16 cellular contexts compared by ENCODE assay signal in genomic region chr15:43796566-43796965, GRCh38. TPM values are rescaled to one million over a fixed set of nuclear protein-coding genes. Genes with fewer than 3 reads are reported as not detected.
A peak's percentile ranks its signal among the peaks of the same experiment; 100 is the strongest.
DNase-seq lines count a peak whose midpoint lies in the region; ATAC-seq and TF ChIP-seq lines count a peak whose summit lies in the region.
"Had no signal": no experiment of that assay in that cellular context is flagged by ENCODE, and none has a peak within 500 bp of the region (broad histone marks: within the 10 kb centered on the region; RNA-seq: fewer than 3 reads in every experiment).

No MANE protein-coding gene starts in this region.

- 0 out of 2 replicates have a peak, but pooled peaks cover 4% of the 10 kb centered on the region for H4K20me1 ChIP-seq in DOHH2 (ENCODE audit: control insufficient read depth, insufficient read depth, low read depth, low read length)

- H3K36me3 ChIP-seq in DOHH2 (ENCODE audit: control insufficient read depth, low read length), result peaks cover 90% of the 10 kb centered on the region
- H3K36me3 ChIP-seq in colonic mucosa, result peaks cover 8% of the 10 kb centered on the region

- no peak overlapping the region for H3K4me3 Mint-ChIP-seq in activated CD8-positive, alpha-beta T cell treated with anti-CD3 and anti-CD28 coated beads for 36 hours
- no peak overlapping the region for H3K4me3 Mint-ChIP-seq in mesothelial cell of epicardium
- H3K4me3 Mint-ChIP-seq: B cell had no signal

- H3K27me3 ChIP-seq in DOHH2 (ENCODE audit: control insufficient read depth, low read length), result no peaks in the 10 kb centered on the region
- H3K27me3 ChIP-seq in colonic mucosa, result no peaks in the 10 kb centered on the region
- H3K27me3 ChIP-seq: pancreas, suprapubic skin had no signal

- peaks cover 56% of the 10 kb centered on the region for H3K79me2 ChIP-seq in DOHH2 (ENCODE audit: control insufficient read depth, low read length)

- peaks cover 3% of the 10 kb centered on the region for H3K9me3 Mint-ChIP-seq in activated CD8-positive, alpha-beta T cell treated with anti-CD3 and anti-CD28 coated beads for 36 hours
- no peaks in the 10 kb centered on the region for H3K9me3 Mint-ChIP-seq in mesothelial cell of epicardium

- peak overlapping the region; percentile 79; the same call in 1 of the 2 replicates for H3K4me2 ChIP-seq in DOHH2 (ENCODE audit: low read length)
- H3K4me2 ChIP-seq: KMS-11, SK-N-SH had no signal

- peak overlapping the region; percentile 41 for H3K27ac Mint-ChIP-seq in activated CD8-positive, alpha-beta T cell treated with anti-CD3 and anti-CD28 coated beads for 36 hours
- H3K27ac Mint-ChIP-seq in mesothelial cell of epicardium, result peak overlapping the region; percentile 32

- H3K9me2 ChIP-seq in DOHH2 (replicated peaks; ENCODE audit: control insufficient read depth, low read length), result no peaks in the 10 kb centered on the region
- H3K9me2 ChIP-seq: SK-N-SH had no signal

- DNase-seq in activated CD8-positive, alpha-beta T cell treated with anti-CD3 and anti-CD28 coated beads for 36 hours, result no peak
- DNase-seq in mesothelial cell of epicardium (ENCODE audit: low spot score in 2 of 2, unreplicated experiment in 2 of 2) (no peak), NCI-H128 (lab: John Stamatoyannopoulos, UW; ENCODE audit: unreplicated experiment) (no peak), colonic mucosa (no peak), 8988T (no peak)
- DNase-seq: DMS79 treated with DMSO at 0.1 percent for 48 hours, mesenchymal stem cell, NCI-H1417, pancreas, SK-N-SH had no signal

- H3F3A ChIP-seq in DOHH2 (ENCODE audit: control insufficient read depth, insufficient read depth), result peaks cover 63% of the 10 kb centered on the region

- H3K27ac ChIP-seq in 22Rv1 (peak overlapping the region; percentile 98), DOHH2 (ENCODE audit: low read depth, low read length) (peak overlapping the region; percentile 99), colonic mucosa (no peak overlapping the region)
- H3K27ac ChIP-seq: KMS-11, suprapubic skin had no signal

- H3K4me1 ChIP-seq in DOHH2 (ENCODE audit: control insufficient read depth, low read length), result peaks cover 77% of the 10 kb centered on the region
- peaks cover 32% of the 10 kb centered on the region for H3K4me1 ChIP-seq in colonic mucosa

- intact Hi-C loops in activated CD8-positive, alpha-beta T cell treated with anti-CD3 and anti-CD28 coated beads for 36 hours (cut with micrococcal nuclease), result no loop called here
- intact Hi-C loops in colonic mucosa (cut with DNase I), result loop anchor here (10.0 kb wide), 1 partner anchor 918 kb away; the partner anchor contains the start of genes B2M and PATL2

- H3K4me3 ChIP-seq in DOHH2 (ENCODE audit: low read length) (no peak overlapping the region), colonic mucosa (no peak overlapping the region)
- H3K4me3 ChIP-seq: pancreas, suprapubic skin had no signal

- POLR2A ChIA-PET in activated CD8-positive, alpha-beta T cell treated with anti-CD3 and anti-CD28 coated beads for 36 hours (lab: Charles Lee), result interaction anchor here (0.6 to 2.6 kb wide), 6 partner anchors 8 to 51 kb away, joined by 3 to 11 read pairs (median 3); partner anchors contain the start of genes ELL3, MFAP1, PDIA3 and WDR76

- TF ChIP-seq CTCF in 22Rv1 (IDR thresholded peaks at IDR 0.05) (no peak), DOHH2 (IDR thresholded peaks at IDR 0.05; ENCODE audit: low read depth, low read length, poor library complexity, severe bottlenecking) (no peak), mesothelial cell of epicardium (IDR thresholded peaks at IDR 0.05; ENCODE audit: unreplicated experiment) (no peak), colonic mucosa (IDR thresholded peaks at IDR 0.05) (no peak)
- no peak for TF ChIP-seq CTCF in activated CD8-positive, alpha-beta T cell treated with anti-CD3 and anti-CD28 coated beads for 36 hours (IDR thresholded peaks at IDR 0.05)

- H3K36me3 Mint-ChIP-seq in activated CD8-positive, alpha-beta T cell treated with anti-CD3 and anti-CD28 coated beads for 36 hours (ENCODE audit: low read depth), result peaks cover 80% of the 10 kb centered on the region
- peaks cover 30% of the 10 kb centered on the region for H3K36me3 Mint-ChIP-seq in mesothelial cell of epicardium

- no peak for ATAC-seq in activated CD8-positive, alpha-beta T cell treated with anti-CD3 and anti-CD28 coated beads for 36 hours
- no peak for ATAC-seq in HG03108 (IDR thresholded peaks at IDR 0.05; ENCODE audit: unreplicated experiment)
- ATAC-seq: pancreas had no signal

- peaks cover 62% of the 10 kb centered on the region for H3K4me1 Mint-ChIP-seq in activated CD8-positive, alpha-beta T cell treated with anti-CD3 and anti-CD28 coated beads for 36 hours (ENCODE audit: low read depth)
- H3K4me1 Mint-ChIP-seq in mesothelial cell of epicardium, result peaks cover 42% of the 10 kb centered on the region

- H3K27me3 Mint-ChIP-seq in activated CD8-positive, alpha-beta T cell treated with anti-CD3 and anti-CD28 coated beads for 36 hours, result no peaks in the 10 kb centered on the region
- H3K27me3 Mint-ChIP-seq in mesothelial cell of epicardium (ENCODE audit: low read depth), result no peaks in the 10 kb centered on the region
- H3K27me3 Mint-ChIP-seq: B cell had no signal

- CTCF ChIA-PET in activated CD8-positive, alpha-beta T cell treated with anti-CD3 and anti-CD28 coated beads for 36 hours (lab: Charles Lee), result interaction anchor here (1.7 to 1.9 kb wide), 2 partner anchors 20 to 26 kb away, joined by 5 read pairs; partner anchors contain the start of gene ELL3

- H3K9ac ChIP-seq in colonic mucosa (ENCODE audit: low read depth in 2 of 2, low read length in 2 of 2), result peak overlapping the region in 1 of 2 donors; percentile 46
- H3K9ac ChIP-seq: KMS-11, SK-N-SH had no signal

- H3K9me3 ChIP-seq in DOHH2 (ENCODE audit: control insufficient read depth, insufficient read depth, low read length) (peaks cover 4% of the 10 kb centered on the region; the same call in 1 of the 2 replicates), colonic mucosa (no peaks in the 10 kb centered on the region)
- H3K9me3 ChIP-seq: pancreas, SK-N-SH, suprapubic skin had no signal

RNA-seq across cellular contexts. Expression of gene SERINC4, which starts 3.5 kb away (rescaled TPM):
- under 1 TPM in 1 of 2 experiments, not detected in 1; 0.09 TPM for total RNA-seq in activated CD8-positive, alpha-beta T cell treated with anti-CD3 and anti-CD28 coated beads for 36 hours
- total RNA-seq in mesothelial cell of epicardium (0.09 to 0.20 TPM (median 0.18 TPM) in 3 replicates), colonic mucosa (under 1 TPM; 0.21 to 0.44 TPM)

RNA-seq across cellular contexts. Expression of gene HYPK, which starts 3.8 kb away (rescaled TPM):
- 10 to 100 TPM; 15.5 to 16.1 TPM for total RNA-seq in activated CD8-positive, alpha-beta T cell treated with anti-CD3 and anti-CD28 coated beads for 36 hours
- total RNA-seq in mesothelial cell of epicardium (15.6 to 21.3 TPM (median 18.6 TPM) in 3 replicates), colonic mucosa (10 to 100 TPM in 1 of 2 donors, 1 to 10 TPM in 1; 5.0 to 25.7 TPM)

RNA-seq across cellular contexts. Expression of gene SERF2, which starts 4.4 kb away (rescaled TPM):
- 100 to 1,000 TPM; 775 to 810 TPM for total RNA-seq in activated CD8-positive, alpha-beta T cell treated with anti-CD3 and anti-CD28 coated beads for 36 hours
- total RNA-seq in mesothelial cell of epicardium (539 to 557 TPM (median 540 TPM) in 3 replicates), colonic mucosa (1,000 to 10,000 TPM; 1,223 to 1,445 TPM)

RNA-seq across cellular contexts. Expression of gene ELL3, which starts 19.8 kb away (rescaled TPM):
- total RNA-seq in activated CD8-positive, alpha-beta T cell treated with anti-CD3 and anti-CD28 coated beads for 36 hours, result 1 to 10 TPM; 2.3 to 2.4 TPM
- total RNA-seq in mesothelial cell of epicardium (0.69 to 1.2 TPM (median 0.90 TPM) in 3 replicates), colonic mucosa (10 to 100 TPM; 23.3 to 34.9 TPM)

RNA-seq across cellular contexts. Expression of gene MFAP1, which starts 27.9 kb away (rescaled TPM):
- total RNA-seq in activated CD8-positive, alpha-beta T cell treated with anti-CD3 and anti-CD28 coated beads for 36 hours, result 10 to 100 TPM; 39.8 to 43.1 TPM
- 27.7 to 31.2 TPM (median 30.9 TPM) in 3 replicates for total RNA-seq in mesothelial cell of epicardium
- 10 to 100 TPM; 20.7 to 27.8 TPM for total RNA-seq in colonic mucosa
